Comparison of ENCODE assay signal across 9 cellular contexts in the genomic region with DNA sequence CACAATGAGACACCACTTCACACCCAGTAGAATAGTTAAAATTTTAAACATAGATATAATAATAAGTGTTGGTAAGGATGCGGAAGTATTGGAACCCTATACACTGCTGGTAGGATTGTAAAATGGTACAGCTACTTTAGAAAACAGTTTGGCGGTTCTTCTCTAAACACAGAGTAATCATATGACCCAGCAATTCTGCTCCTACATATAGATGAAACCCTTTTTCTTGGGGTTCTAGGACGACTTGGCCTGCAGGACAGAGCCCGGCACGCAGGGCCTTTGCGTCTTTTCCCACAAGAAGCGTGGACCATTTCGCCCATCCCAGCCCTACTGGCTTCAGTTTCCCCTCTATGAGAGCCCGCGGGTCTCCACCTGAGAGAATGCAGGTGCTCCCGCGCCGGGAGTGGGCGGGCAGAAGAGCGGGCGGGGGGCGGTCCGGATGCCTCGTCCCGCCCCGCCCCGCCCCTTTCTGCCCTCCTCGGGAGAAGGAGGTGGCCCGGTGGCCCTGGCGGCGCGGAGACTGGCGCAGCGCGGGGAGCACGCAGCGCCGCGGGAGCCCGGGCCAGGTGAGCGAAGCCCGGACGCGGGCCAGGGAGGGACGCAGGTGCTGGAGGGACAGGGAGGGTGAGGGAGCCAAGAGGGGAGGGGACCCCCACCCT. TPM values are rescaled to one million over a fixed set of nuclear protein-coding genes. Genes with fewer than 3 reads are reported as not detected.
DNase-seq lines count a peak whose midpoint lies in the region; ATAC-seq and TF ChIP-seq lines count a peak whose summit lies in the region.
"Had no signal": no experiment of that assay in that cellular context is flagged by ENCODE, and none has a peak within 500 bp of the region (broad histone marks: within the 10 kb centered on the region; RNA-seq: fewer than 3 reads in every experiment).

A gene (plus strand): TSS at position 508 of the 659 bp plus-strand sequence. CDS start 3,077 bp downstream, outside the sequence.

- no peaks in the 10 kb centered on the region for H3K36me3 ChIP-seq in cardiac muscle cell
- H3K36me3 ChIP-seq in lower lobe of right lung: no peaks in the 10 kb centered on the region
- H3K36me3 ChIP-seq in upper lobe of left lung: no peaks in the 10 kb centered on the region

- TF ChIP-seq POLR2A in upper lobe of left lung (IDR thresholded peaks at IDR 0.05): no peak

- ATAC-seq in left ventricle myocardium superior: no peak
- ATAC-seq in lower lobe of right lung: peak; percentile 60 to 73
- ATAC-seq in upper lobe of left lung (ENCODE audit: low FRiP score in 2 of 2): peak in 1 of 2 donors; percentile 20
- ATAC-seq in HG02884 (IDR thresholded peaks at IDR 0.05; ENCODE audit: unreplicated experiment): no peak

- peak within 1 kb of the TSS; percentile 3 for H3K4me3 ChIP-seq in cardiac muscle cell
- H3K4me3 ChIP-seq in lower lobe of right lung: peak within 1 kb of the TSS; percentile 14
- peak within 1 kb of the TSS in 3 of 4 donors; percentile 0 to 26 (median 12) for H3K4me3 ChIP-seq in upper lobe of left lung

- H3K27me3 ChIP-seq in cardiac muscle cell (peaks cover 54% of the 10 kb centered on the region), lower lobe of right lung (ENCODE audit: low read depth) (peaks cover 22% of the 10 kb centered on the region), upper lobe of left lung (peaks cover 0 to 9% (median 2%) of the 10 kb centered on the region in 4 donors)

- H3K4me1 ChIP-seq in cardiac muscle cell (ENCODE audit: low read depth) (no peaks in the 10 kb centered on the region), lower lobe of right lung (peaks cover 9% of the 10 kb centered on the region), upper lobe of left lung (peaks cover 0 to 8% (median 6%) of the 10 kb centered on the region in 4 donors)

- no peak within 1 kb of the TSS for H3K27ac ChIP-seq in cardiac muscle cell
- no peak within 1 kb of the TSS for H3K27ac ChIP-seq in lower lobe of right lung
- H3K27ac ChIP-seq in upper lobe of left lung: no peak within 1 kb of the TSS
- H3K27ac ChIP-seq: C4-2B had no signal

- intact Hi-C loops in left ventricle myocardium superior (cut with micrococcal nuclease): no loop called here
- intact Hi-C loops in lower lobe of right lung (cut with DNase I): no loop called here
- intact Hi-C loops in cardiac septum (cut with DNase I): no loop called here

- peak in 1 of 2 donors; percentile 35 for DNase-seq in cardiac muscle cell (ENCODE audit: low read depth in 1 of 2, low spot score in 1 of 2)
- DNase-seq in left ventricle myocardium superior: no peak
- peak; percentile 27 for DNase-seq in activated effector memory CD4-positive, alpha-beta T cell treated with Interleukin-2 at 50 U/mL for 16 hours
- DNase-seq in lower lobe of right lung: no peak
- DNase-seq in upper lobe of left lung: peak; percentile 25 to 85
- no peak for DNase-seq in nucleus accumbens (lab: John Stamatoyannopoulos, UW)
- no peak for DNase-seq in cardiac septum (ENCODE audit: low spot score)

- 8 to 73% methylated on average over 2 to 32 of the region's 40 CpGs for WGBS in upper lobe of left lung, 2 donors

- H3K9me3 ChIP-seq in cardiac muscle cell (ENCODE audit: low read depth) (no peaks in the 10 kb centered on the region), lower lobe of right lung (no peaks in the 10 kb centered on the region), upper lobe of left lung (no peaks in the 10 kb centered on the region)

- TF ChIP-seq EP300 in upper lobe of left lung (IDR thresholded peaks at IDR 0.05): no peak

- no peak for TF ChIP-seq CTCF in cardiac muscle cell (IDR thresholded peaks at IDR 0.05; ENCODE audit: low read depth, low read length)
- TF ChIP-seq CTCF in lower lobe of right lung (IDR thresholded peaks at IDR 0.05): no peak
- TF ChIP-seq CTCF in upper lobe of left lung (IDR thresholded peaks at IDR 0.05): no peak

RNA-seq across cellular contexts. Expression of the gene that starts here (rescaled TPM):
- 0.06 TPM in 1 of 2 replicates, not detected in the other for total RNA-seq in cardiac muscle cell
- not detected in 2 replicates for polyA plus RNA-seq in cardiac muscle cell
- not detected for total RNA-seq in left ventricle myocardium superior
- total RNA-seq in lower lobe of right lung: 0.24 TPM
- under 1 TPM in 3 of 6 donors, not detected in 3; 0.17 to 0.59 (median 0.22) TPM for total RNA-seq in upper lobe of left lung
- not detected for total RNA-seq in cardiac septum

Comparison
In these comparisons a context has a peak if more than half of its experiments do, and no peak if none do; other contexts are left out.
1. Peak in ATAC-seq and H3K4me3 ChIP-seq in lower lobe of right lung; RNA of the gene not detected or under 1 TPM.
2. Peak in DNase-seq and H3K4me3 ChIP-seq in upper lobe of left lung; RNA of the gene not detected or under 1 TPM.